12 cellular contexts compared by ENCODE assay signal in genomic region chr17:55730808-55731207, GRCh38. TPM values are rescaled to one million over a fixed set of nuclear protein-coding genes. Genes with fewer than 3 reads are reported as not detected.
DNase-seq lines count a peak whose midpoint lies in the region; ATAC-seq and TF ChIP-seq lines count a peak whose summit lies in the region.
"Had no signal": no experiment of that assay in that cellular context is flagged by ENCODE, and none has a peak within 500 bp of the region (broad histone marks: within the 10 kb centered on the region; RNA-seq: fewer than 3 reads in every experiment).

No MANE protein-coding gene starts in this region.

- no peaks in the 10 kb centered on the region for H3K36me3 ChIP-seq in OCI-LY7 (ENCODE audit: insufficient read depth, low read length)
- H3K36me3 ChIP-seq in esophagus muscularis mucosa, result no peaks in the 10 kb centered on the region
- no peaks in the 10 kb centered on the region for H3K36me3 ChIP-seq in mesendoderm (ENCODE audit: control insufficient read depth, insufficient read depth, low read length)
- no peaks in the 10 kb centered on the region for H3K36me3 ChIP-seq in suprapubic skin

- no peak for TF ChIP-seq CTCF in OCI-LY7 (conservative IDR thresholded peaks at IDR 0.05; ENCODE audit: low read length)
- no peak for TF ChIP-seq CTCF in esophagus muscularis mucosa (IDR thresholded peaks at IDR 0.05)
- TF ChIP-seq CTCF in suprapubic skin (IDR thresholded peaks at IDR 0.05), result no peak

- WGBS in esophagus muscularis mucosa, result 41% methylated on average over 3 of the region's 3 CpGs
- no CpG with 5 or more reads among the region's 3 CpGs for WGBS in mesendoderm (ENCODE audit: extremely low coverage, insufficient coverage, low lambda C conversion rate)
- 33% methylated on average over 3 of the region's 3 CpGs for WGBS in suprapubic skin

- H4K5ac ChIP-seq in mesendoderm (ENCODE audit: low read length), result no peak overlapping the region

- peak overlapping the region; percentile 75 for H3K18ac ChIP-seq in mesendoderm (ENCODE audit: low read length)

- H2BK5ac ChIP-seq in mesendoderm (ENCODE audit: low read length), result no peak overlapping the region

- H3K4ac ChIP-seq in mesendoderm (ENCODE audit: low read depth, low read length), result no peak overlapping the region

- H3K56ac ChIP-seq in mesendoderm (ENCODE audit: low read length), result no peak overlapping the region

- H3K79me2 ChIP-seq in OCI-LY7 (ENCODE audit: insufficient read depth, low read depth, low read length) (no peaks in the 10 kb centered on the region), mesendoderm (ENCODE audit: control insufficient read depth, insufficient read depth, low read length) (no peaks in the 10 kb centered on the region)

- H3K9me3 ChIP-seq in OCI-LY7 (ENCODE audit: low read length) (no peaks in the 10 kb centered on the region), esophagus muscularis mucosa (no peaks in the 10 kb centered on the region), suprapubic skin (no peaks in the 10 kb centered on the region)

- no peak overlapping the region for H4K8ac ChIP-seq in mesendoderm (ENCODE audit: low read depth, low read length)

- no peak overlapping the region for H2AK5ac ChIP-seq in mesendoderm (ENCODE audit: low read length)

- no peak overlapping the region for H3K9ac ChIP-seq in mesendoderm (ENCODE audit: low read length)

- no peak overlapping the region for H3K4me3 ChIP-seq in OCI-LY7 (ENCODE audit: low read depth, low read length, poor library complexity, severe bottlenecking)
- peak overlapping the region; percentile 29 to 38 (median 32) for H3K4me3 ChIP-seq in esophagus muscularis mucosa
- H3K4me3 ChIP-seq in mesendoderm (ENCODE audit: low read length), result no peak overlapping the region
- H3K4me3 ChIP-seq in suprapubic skin, result peak overlapping the region; percentile 35

- DNase-seq in OCI-LY7 (ENCODE audit: low spot score) (no peak), esophagus muscularis mucosa (ENCODE audit: extremely low spot score) (no peak), mesendoderm (no peak), suprapubic skin (ENCODE audit: low spot score in 2 of 2) (no peak), NCI-H1105 treated with DMSO at 0.1 percent for 48 hours (lab: John Stamatoyannopoulos, UW) (no peak), T-helper 9 cell (no peak)
- DNase-seq: activated T-cell treated with anti-CD3 and anti-CD28 coated beads for 4 hours, kidney glomerular epithelial cell, NCI-H1092 treated with DMSO at 0.1 percent for 48 hours, NCI-H446 treated with DMSO at 0.1 percent for 48 hours had no signal

- H2BK15ac ChIP-seq in mesendoderm (replicated peaks; ENCODE audit: low read depth), result no peak overlapping the region

- BruUV-seq in OCI-LY7 (replicated peaks; lab: Mats Ljungman, UMichigan), result no TSS peak

- no peaks in the 10 kb centered on the region for H4K20me1 ChIP-seq in OCI-LY7 (ENCODE audit: insufficient read depth, low read length)

- H3K79me1 ChIP-seq in mesendoderm (ENCODE audit: low read length), result no peaks in the 10 kb centered on the region

- POLR2A ChIA-PET in OCI-LY7 (lab: Charles Lee), result interaction anchor here (0.8 kb wide), 1 partner anchor 15 kb away, joined by 3 read pairs; no protein-coding TSS in a partner anchor

- no peak overlapping the region for H2BK120ac ChIP-seq in mesendoderm (ENCODE audit: low read depth, low read length)

- intact Hi-C loops in OCI-LY7 (cut with micrococcal nuclease; ENCODE audit: unreplicated experiment), result no loop called here
- intact Hi-C loops in esophagus muscularis mucosa (cut with DNase I), result no loop called here

- H2AFZ ChIP-seq in OCI-LY7 (ENCODE audit: low read length), result peak overlapping the region; percentile 12; the same call in 1 of the 2 replicates

- no peak for TF ChIP-seq POLR2A in esophagus muscularis mucosa (IDR thresholded peaks at IDR 0.05; ENCODE audit: low read depth)
- TF ChIP-seq POLR2A in suprapubic skin (IDR thresholded peaks at IDR 0.05), result no peak

- H3K27me3 ChIP-seq in esophagus muscularis mucosa (no peaks in the 10 kb centered on the region), mesendoderm (ENCODE audit: insufficient read depth, low read length, poor library complexity) (no peaks in the 10 kb centered on the region), suprapubic skin (no peaks in the 10 kb centered on the region)

- no peaks in the 10 kb centered on the region for H3K9me2 ChIP-seq in OCI-LY7 (ENCODE audit: insufficient read depth, low read length)

- CTCF ChIA-PET in OCI-LY7 (lab: Charles Lee; ENCODE audit: unreplicated experiment), result no interaction called here

- no peak overlapping the region for H3K4me2 ChIP-seq in OCI-LY7 (ENCODE audit: low read length)
- no peak overlapping the region for H3K4me2 ChIP-seq in mesendoderm (ENCODE audit: low read length)

- ATAC-seq in HG03439 (IDR thresholded peaks at IDR 0.05; ENCODE audit: unreplicated experiment), result no peak
- ATAC-seq in HG02623 (IDR thresholded peaks at IDR 0.05; ENCODE audit: unreplicated experiment), result no peak

- H3K23ac ChIP-seq in mesendoderm (ENCODE audit: low read length), result no peak overlapping the region

- H3K4me1 ChIP-seq in OCI-LY7 (ENCODE audit: insufficient read depth, low read length, poor library complexity, severe bottlenecking) (peaks cover 11% of the 10 kb centered on the region), esophagus muscularis mucosa (peaks cover 28 to 84% (median 78%) of the 10 kb centered on the region in 4 donors), mesendoderm (ENCODE audit: control insufficient read depth, low read depth, low read length) (peaks cover 2% of the 10 kb centered on the region), suprapubic skin (peaks cover 60% of the 10 kb centered on the region)

- TF ChIP-seq EP300 in esophagus muscularis mucosa (IDR thresholded peaks at IDR 0.05) (peak; percentile 54), suprapubic skin (IDR thresholded peaks at IDR 0.05) (no peak)

- no peak overlapping the region for H3K27ac ChIP-seq in OCI-LY7 (ENCODE audit: low read depth, low read length, poor library complexity, severe bottlenecking)
- peak overlapping the region; percentile 72 to 80 (median 80) for H3K27ac ChIP-seq in esophagus muscularis mucosa (replicated peaks in 1 of 4)
- no peak overlapping the region for H3K27ac ChIP-seq in mesendoderm (ENCODE audit: low read depth, low read length)
- peak overlapping the region; percentile 81 for H3K27ac ChIP-seq in suprapubic skin

RNA-seq across cellular contexts. Expression of gene TMEM100, which starts 8.1 kb away (rescaled TPM):
- 0.38 and 0.41 TPM in 2 replicates for total RNA-seq in OCI-LY7 (2014; rRNA removed; shearing (Covaris generic))
- total RNA-seq in OCI-LY7 (2022), result 0.30 TPM in 1 of 2 replicates, not detected in the other
- 1 to 10 TPM; 4.2 to 9.6 (median 9.5) TPM for total RNA-seq in esophagus muscularis mucosa
- 0.31 TPM for polyA plus RNA-seq in mesendoderm (2013, experiment 1 of 2)
- polyA plus RNA-seq in mesendoderm (2013, experiment 2 of 2), result 0.53 TPM
- 1 to 10 TPM; 1.7 to 2.9 (median 2.4) TPM for total RNA-seq in suprapubic skin

RNA-seq across cellular contexts. Expression of gene PCTP, which starts 20.0 kb away (rescaled TPM):
- total RNA-seq in OCI-LY7 (2014; rRNA removed; shearing (Covaris generic)), result 1.9 and 6.1 TPM in 2 replicates
- 9.3 and 9.4 TPM in 2 replicates for total RNA-seq in OCI-LY7 (2022)
- total RNA-seq in esophagus muscularis mucosa, result 10 to 100 TPM; 11.2 to 17.4 (median 11.8) TPM
- 16.0 TPM for polyA plus RNA-seq in mesendoderm (2013, experiment 1 of 2)
- polyA plus RNA-seq in mesendoderm (2013, experiment 2 of 2), result 16.1 TPM
- total RNA-seq in suprapubic skin, result 10 to 100 TPM in 3 of 4 donors, 1 to 10 TPM in 1; 6.4 to 17.4 (median 11.2) TPM

Comparison
In these comparisons a context has a peak if more than half of its experiments do, and no peak if none do; other contexts are left out.
1. H3K27ac ChIP-seq: peak in esophagus muscularis mucosa (4 of 4) and suprapubic skin (single experiment); none in OCI-LY7 (single experiment) and mesendoderm (single experiment).
2. H3K4me3 ChIP-seq: peak in esophagus muscularis mucosa (4 of 4) and suprapubic skin (single experiment); none in OCI-LY7 (single experiment) and mesendoderm (single experiment).